Comparison of ENCODE assay signal across 24 cellular contexts in genomic region chr13:85430216-85430615, GRCh38.
A peak's percentile ranks its signal among the peaks of the same experiment; 100 is the strongest.
DNase-seq lines count a peak whose midpoint lies in the region; ATAC-seq, FAIRE-seq and TF ChIP-seq lines count a peak whose summit lies in the region.
"Had no signal": no experiment of that assay in that cellular context is flagged by ENCODE, and none has a peak within 500 bp of the region (broad histone marks: within the 10 kb centered on the region; RNA-seq: fewer than 3 reads in every experiment).

No MANE protein-coding gene starts in this region.

- no peaks in the 10 kb centered on the region for H3K79me2 ChIP-seq in SK-N-SH (ENCODE audit: insufficient read depth)
- no peaks in the 10 kb centered on the region for H3K79me2 ChIP-seq in neural cell (replicated peaks; ENCODE audit: insufficient read depth, low read length)
- H3K79me2 ChIP-seq in smooth muscle cell (ENCODE audit: low read depth), result no peaks in the 10 kb centered on the region

- no peak for FAIRE-seq in bronchial epithelial cell (lab: Jason Lieb, UNC)
- FAIRE-seq: A549, GM12878, GM19239 had no signal

- no peaks in the 10 kb centered on the region for H3K36me3 ChIP-seq in SK-N-SH (replicated peaks in 1 of 2; ENCODE audit: control insufficient read depth in 1 of 2, insufficient read depth in 2 of 2, low read length in 1 of 2)
- no peaks in the 10 kb centered on the region for H3K36me3 ChIP-seq in bronchial epithelial cell (ENCODE audit: control insufficient read depth, insufficient read depth, low read length)
- H3K36me3 ChIP-seq in neural cell (ENCODE audit: insufficient read depth, low read length), result no peaks in the 10 kb centered on the region
- H3K36me3 ChIP-seq in smooth muscle cell (ENCODE audit: low read depth), result no peaks in the 10 kb centered on the region
- no peaks in the 10 kb centered on the region for H3K36me3 ChIP-seq in Peyer's patch
- H3K36me3 ChIP-seq: BE2C, HAP-1 had no signal

- H3K9me2 ChIP-seq in SK-N-SH (no peaks in the 10 kb centered on the region), neural cell (ENCODE audit: insufficient read depth, low read length) (no peaks in the 10 kb centered on the region)

- H3K9me3 ChIP-seq in SK-N-SH (no peaks in the 10 kb centered on the region), neural cell (ENCODE audit: low read length) (no peaks in the 10 kb centered on the region), smooth muscle cell (replicated peaks; ENCODE audit: low read depth) (no peaks in the 10 kb centered on the region), Peyer's patch (peaks cover 0 to 6% (median 0%) of the 10 kb centered on the region in 4 donors)
- H3K9me3 ChIP-seq: A549, BE2C, HAP-1 had no signal

- CTCF ChIA-PET in SK-N-SH (lab: Yijun Ruan, JAX), result interaction anchor here (0.6 kb wide), 1 partner anchor 42 kb away, joined by 4 read pairs; no protein-coding TSS in a partner anchor

- H4K20me1 ChIP-seq in SK-N-SH (ENCODE audit: insufficient read depth), result no peaks in the 10 kb centered on the region
- no peaks in the 10 kb centered on the region for H4K20me1 ChIP-seq in neural cell (ENCODE audit: insufficient read depth)
- no peaks in the 10 kb centered on the region for H4K20me1 ChIP-seq in smooth muscle cell (ENCODE audit: low read depth)
- H4K20me1 ChIP-seq: BLaER1 treated with 17β-estradiol and CSF1 and Interleukin-3, amounts not matched to agents 10 nM and 100 nM had no signal

- ATAC-seq in SK-N-SH treated with all-trans-retinoic acid at 6 μM for 48 hours, result no peak
- no peak for ATAC-seq in GM19351 (IDR thresholded peaks at IDR 0.05; ENCODE audit: unreplicated experiment)
- ATAC-seq: A549, GM12878, GM23338 had no signal

- TF ChIP-seq CTCF in SK-N-SH (IDR thresholded peaks at IDR 0.05), result no peak
- TF ChIP-seq CTCF in bronchial epithelial cell (IDR thresholded peaks at IDR 0.05; ENCODE audit: insufficient read depth, low read length, severe bottlenecking), result no peak
- TF ChIP-seq CTCF in neural cell (IDR thresholded peaks at IDR 0.05; ENCODE audit: poor library complexity, severe bottlenecking), result no peak
- no peak for TF ChIP-seq CTCF in smooth muscle cell (IDR thresholded peaks at IDR 0.05; ENCODE audit: borderline replicate concordance, insufficient read depth, poor library complexity, severe bottlenecking)
- no peak for TF ChIP-seq CTCF in Peyer's patch (IDR thresholded peaks at IDR 0.05)

- H3K4me3 ChIP-seq in SK-N-SH (ENCODE audit: low read depth in 2 of 2, low read length in 1 of 2) (no peak overlapping the region), bronchial epithelial cell (ENCODE audit: low read depth, low read length) (no peak overlapping the region), neural cell (ENCODE audit: low read length) (no peak overlapping the region), smooth muscle cell (no peak overlapping the region), Peyer's patch (no peak overlapping the region)
- H3K4me3 ChIP-seq: A549; BLaER1 treated with 17β-estradiol and CSF1 and Interleukin-3, amounts not matched to agents 10 nM and 100 nM; GM12878; GM23338; HAP-1 had no signal

- H3K27ac ChIP-seq in SK-N-SH (ENCODE audit: low read depth in 2 of 2, low read length in 1 of 2), result no peak overlapping the region
- peak overlapping the region; percentile 74 for H3K27ac ChIP-seq in neural cell (ENCODE audit: low read length)
- no peak overlapping the region for H3K27ac ChIP-seq in smooth muscle cell (ENCODE audit: low read depth)
- no peak overlapping the region for H3K27ac ChIP-seq in Peyer's patch
- H3K27ac ChIP-seq: A549; BLaER1 treated with 17β-estradiol and CSF1 and Interleukin-3, amounts not matched to agents 10 nM and 100 nM had no signal

- TF ChIP-seq EP300 in SK-N-SH (IDR thresholded peaks at IDR 0.05; ENCODE audit: borderline replicate concordance in 1 of 2, low read depth in 1 of 2, low read length in 1 of 2) (no peak), neural cell (conservative IDR thresholded peaks at IDR 0.05; ENCODE audit: poor library complexity, severe bottlenecking) (peak; percentile 86)

- H3K4me2 ChIP-seq in SK-N-SH, result no peak overlapping the region
- H3K4me2 ChIP-seq in neural cell (ENCODE audit: low read length), result no peak overlapping the region
- no peak overlapping the region for H3K4me2 ChIP-seq in smooth muscle cell
- H3K4me2 ChIP-seq: A549; BLaER1 treated with 17β-estradiol and CSF1 and Interleukin-3, amounts not matched to agents 10 nM and 100 nM; GM23338 had no signal

- DNase-seq in SK-N-SH (no peak), bronchial epithelial cell (ENCODE audit: low read depth) (peak; percentile 15), smooth muscle cell (lab: John Stamatoyannopoulos, UW; ENCODE audit: unreplicated experiment) (no peak), Peyer's patch (no peak)
- DNase-seq: 8988T; ACHN; AML-193; BE2C; Calu3; CD4-positive, alpha-beta memory T cell; COR-L47; DMS79; EL; GDM1; HFFc6 had no signal

- H3K27me3 ChIP-seq in SK-N-SH (ENCODE audit: insufficient read depth) (no peaks in the 10 kb centered on the region), bronchial epithelial cell (ENCODE audit: control insufficient read depth, insufficient read depth, low read length) (no peaks in the 10 kb centered on the region), neural cell (ENCODE audit: insufficient read depth, low read depth, low read length) (no peaks in the 10 kb centered on the region), smooth muscle cell (ENCODE audit: low read depth) (no peaks in the 10 kb centered on the region), Peyer's patch (no peaks in the 10 kb centered on the region)
- H3K27me3 ChIP-seq: BE2C; BLaER1 treated with 17β-estradiol and CSF1 and Interleukin-3, amounts not matched to agents 10 nM and 100 nM had no signal

- H3K9ac ChIP-seq in SK-N-SH, result no peak overlapping the region
- peak overlapping the region; percentile 21 for H3K9ac ChIP-seq in neural cell (ENCODE audit: low read length)
- no peak overlapping the region for H3K9ac ChIP-seq in smooth muscle cell (ENCODE audit: low read depth)
- H3K9ac ChIP-seq: BLaER1 treated with 17β-estradiol and CSF1 and Interleukin-3, amounts not matched to agents 10 nM and 100 nM had no signal

- POLR2A ChIA-PET in SK-N-SH (lab: Yijun Ruan, JAX), result no interaction called here

- peaks cover 0 to under 1% of the 10 kb centered on the region in 2 experiments; a peak in 1 of 4 replicates for H3K4me1 ChIP-seq in SK-N-SH (ENCODE audit: control insufficient read depth in 1 of 2, insufficient read depth in 2 of 2, low read depth in 1 of 2, low read length in 1 of 2)
- H3K4me1 ChIP-seq in smooth muscle cell (ENCODE audit: low read depth), result no peaks in the 10 kb centered on the region
- no peaks in the 10 kb centered on the region for H3K4me1 ChIP-seq in Peyer's patch
- H3K4me1 ChIP-seq: A549; BE2C; BLaER1 treated with 17β-estradiol and CSF1 and Interleukin-3, amounts not matched to agents 10 nM and 100 nM had no signal

- H2AFZ ChIP-seq in SK-N-SH (ENCODE audit: low read depth) (no peak overlapping the region), neural cell (ENCODE audit: low read depth, low read length) (no peak overlapping the region), smooth muscle cell (ENCODE audit: low read depth) (no peak overlapping the region)
- H2AFZ ChIP-seq: GM23338 had no signal

- H3F3A ChIP-seq in SK-N-SH (replicated peaks; ENCODE audit: insufficient read depth) (no peaks in the 10 kb centered on the region), neural cell (ENCODE audit: insufficient read depth, low read length, poor library complexity, severe bottlenecking) (no peaks in the 10 kb centered on the region), smooth muscle cell (ENCODE audit: low read depth) (no peaks in the 10 kb centered on the region)

- no peak for TF ChIP-seq POLR2A in Peyer's patch (IDR thresholded peaks at IDR 0.05)

- TF ChIP-seq RAD21 in SK-N-SH (IDR thresholded peaks at IDR 0.05; ENCODE audit: low read length), result no peak
- TF ChIP-seq RAD21 in neural cell (conservative IDR thresholded peaks at IDR 0.05), result peak; percentile 29

TF ChIP-seq in SK-N-SH treated with all-trans-retinoic acid at 6 μM for 48 hours, 23 proteins besides CTCF, POLR2A, EP300 and RAD21:
- TF ChIP-seq ISL1 (CRISPR knock-in tag; IDR thresholded peaks at IDR 0.05), result peak; percentile 74
- TF ChIP-seq ZFP3 (CRISPR knock-in tag; IDR thresholded peaks at IDR 0.05), result no peak

TF ChIP-seq in SK-N-SH, 30 proteins besides CTCF, POLR2A, EP300 and RAD21 (continues in another document):
- no peak for TF ChIP-seq RXRA (IDR thresholded peaks at IDR 0.05; ENCODE audit: borderline replicate concordance, low read depth)
- TF ChIP-seq FOXJ3 (CRISPR knock-in tag; IDR thresholded peaks at IDR 0.05), result no peak
- TF ChIP-seq MXI1 (IDR thresholded peaks at IDR 0.05; ENCODE audit: low read depth, low read length), result no peak
- no peak for TF ChIP-seq ELF1 (IDR thresholded peaks at IDR 0.05)
- TF ChIP-seq NFIC (IDR thresholded peaks at IDR 0.05; ENCODE audit: borderline replicate concordance), result no peak
- no peak for TF ChIP-seq FOXM1 (IDR thresholded peaks at IDR 0.05; ENCODE audit: low read depth)
- TF ChIP-seq TAF1 (IDR thresholded peaks at IDR 0.05; ENCODE audit: borderline replicate concordance, low read depth, low read length), result no peak

TF ChIP-seq in neural cell, 6 proteins besides CTCF, POLR2A, EP300 and RAD21 (continues in another document):
- no peak for TF ChIP-seq SMC3 (conservative IDR thresholded peaks at IDR 0.05; ENCODE audit: poor library complexity)
- peak; percentile 46 for TF ChIP-seq REST (IDR thresholded peaks at IDR 0.05; ENCODE audit: borderline replicate concordance)
- TF ChIP-seq MXI1 (conservative IDR thresholded peaks at IDR 0.05; ENCODE audit: poor library complexity, severe bottlenecking), result no peak
